Comparison of ENCODE assay signal across 18 cellular contexts in the genomic region with DNA sequence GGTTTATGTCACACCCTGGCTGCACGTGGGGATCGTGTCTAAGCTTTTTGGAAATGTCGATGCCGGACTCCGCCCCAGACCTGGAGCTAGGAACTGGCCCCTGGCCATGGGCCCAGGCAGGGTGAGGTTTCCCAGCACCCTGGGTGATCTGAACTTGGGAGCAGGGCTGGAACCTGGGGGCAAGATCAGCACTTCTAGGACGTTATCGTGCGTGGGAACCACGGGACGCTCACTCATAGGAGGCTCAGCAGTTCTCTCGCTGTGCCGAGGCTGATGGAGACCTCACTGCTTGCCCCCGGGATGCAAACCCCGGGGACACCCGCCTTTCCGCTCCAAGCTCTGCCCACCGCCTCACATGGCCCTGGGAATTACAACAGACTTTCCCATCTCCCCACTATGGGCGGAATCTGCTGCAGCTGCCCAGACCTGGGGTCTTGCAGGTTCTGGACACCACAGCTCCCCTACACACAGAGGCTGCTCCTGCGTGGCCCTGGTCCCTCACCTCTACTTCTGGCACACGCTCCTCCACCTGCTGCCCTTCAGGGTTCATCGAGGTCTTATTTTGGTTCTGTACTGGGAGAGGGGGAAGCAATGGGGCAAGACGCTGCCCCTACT.
"Had no signal": no experiment of that assay in that cellular context is flagged by ENCODE, and none has a peak within 500 bp of the region (broad histone marks: within the 10 kb centered on the region; RNA-seq: fewer than 3 reads in every experiment).

No MANE protein-coding gene starts in this region.

- H3K9me3 Mint-ChIP-seq: activated CD4-positive, alpha-beta T cell treated with anti-CD3 and anti-CD28 coated beads, Interleukin-2, amount 10 ng/mL, durations not matched to agents 24 days and 14 days; activated T-cell treated with anti-CD3 and anti-CD28 coated beads, Interleukin-2, amount 50 U/mL, for 72 hours had no signal

- H3K36me3 Mint-ChIP-seq: activated naive CD8-positive, alpha-beta T cell; naive thymus-derived CD4-positive, alpha-beta T cell had no signal

- H3K4me3 ChIP-seq: cardiac muscle cell, left lung, neural progenitor cell, ovary, thyroid gland had no signal

- ATAC-seq: activated T-cell treated with anti-CD3 and anti-CD28 coated beads, Interleukin-2, amount 50 U/mL, for 72 hours; foreskin keratinocyte; left lung; naive thymus-derived CD4-positive, alpha-beta T cell had no signal

- H3K27ac Mint-ChIP-seq: activated CD4-positive, alpha-beta T cell treated with anti-CD3 and anti-CD28 coated beads, Interleukin-2, amount 10 ng/mL, durations not matched to agents 24 days and 14 days; activated naive CD8-positive, alpha-beta T cell; activated T-cell treated with anti-CD3 and anti-CD28 coated beads, Interleukin-2, amount 50 U/mL, for 72 hours had no signal

- H2AFZ ChIP-seq: neural progenitor cell had no signal

- DNase-seq: activated CD4-positive, alpha-beta T cell treated with anti-CD3 and anti-CD28 coated beads, Interleukin-2, amount 10 ng/mL, durations not matched to agents 24 days and 14 days; activated CD8-positive, alpha-beta memory T cell treated with anti-CD3 and anti-CD28 coated beads for 24 hours; activated gamma-delta T cell; activated T-cell treated with anti-CD3 and anti-CD28 coated beads, Interleukin-2, amount 50 U/mL, for 72 hours; foreskin keratinocyte; hypothalamus; islet precursor cell; mesenchymal stem cell; naive thymus-derived CD4-positive, alpha-beta T cell; stimulated activated CD4-positive, alpha-beta T cell treated with anti-CD3 and anti-CD28 coated beads, Interleukin-12 subunit alpha, Interleukin-12 subunit beta, amount 100 ng/mL, for 4 hours; stimulated activated CD4-positive, alpha-beta T cell treated with anti-CD3 and anti-CD28 coated beads, Interleukin-1b, Interleukin-23, amount 100 ng/mL, for 48 hours; stimulated activated CD8-positive, alpha-beta memory T cell treated with anti-CD3 and anti-CD28 coated beads, Interleukin-4, amount 100 ng/mL, for 48 hours; thyroid gland had no signal

- H3K36me3 ChIP-seq: cardiac muscle cell, left lung, neural progenitor cell, ovary, thyroid gland had no signal

- H3K9ac ChIP-seq: neural progenitor cell had no signal

- H3K27ac ChIP-seq: cardiac muscle cell, foreskin keratinocyte, left lung, neural progenitor cell, thyroid gland had no signal

- H3K27me3 ChIP-seq: cardiac muscle cell, foreskin keratinocyte, left lung, neural progenitor cell, ovary, thyroid gland had no signal

- H3K9me3 ChIP-seq: left lung, ovary, thyroid gland had no signal

- H3K4me1 ChIP-seq: foreskin keratinocyte, neural progenitor cell had no signal

- H3K4me2 ChIP-seq: neural progenitor cell had no signal

- H3K4me3 Mint-ChIP-seq: activated CD4-positive, alpha-beta T cell treated with anti-CD3 and anti-CD28 coated beads, Interleukin-2, amount 10 ng/mL, durations not matched to agents 24 days and 14 days; activated naive CD8-positive, alpha-beta T cell; activated T-cell treated with anti-CD3 and anti-CD28 coated beads, Interleukin-2, amount 50 U/mL, for 72 hours; neural progenitor cell had no signal
